In genomic region chr3:183370391-183370790, GRCh38 we compare ENCODE assay signal across 19 cellular contexts. TPM values are rescaled to one million over a fixed set of nuclear protein-coding genes. Genes with fewer than 3 reads are reported as not detected.
DNase-seq lines count a peak whose midpoint lies in the region; ATAC-seq and TF ChIP-seq lines count a peak whose summit lies in the region.
"Had no signal": no experiment of that assay in that cellular context is flagged by ENCODE, and none has a peak within 500 bp of the region (broad histone marks: within the 10 kb centered on the region; RNA-seq: fewer than 3 reads in every experiment).

No MANE protein-coding gene starts in this region.

- no peak overlapping the region for H3K9ac ChIP-seq in trophoblast cell (ENCODE audit: low read length)
- H3K9ac ChIP-seq: KMS-11 had no signal

- 87 to 94% methylated on average over 4 of the region's 4 CpGs for WGBS in esophagus, 2 donors
- WGBS in trophoblast cell (ENCODE audit: extremely low coverage, insufficient coverage, insufficient read length) = no CpG with 5 or more reads among the region's 4 CpGs

- H3K79me1 ChIP-seq in trophoblast cell (ENCODE audit: low read length) = peaks cover 1% of the 10 kb centered on the region

- no peaks in the 10 kb centered on the region for H3K27me3 ChIP-seq in esophagus (ENCODE audit: control insufficient read depth in 1 of 2, insufficient read depth in 2 of 2, low read length in 2 of 2)
- no peaks in the 10 kb centered on the region for H3K27me3 ChIP-seq in trophoblast cell (ENCODE audit: insufficient read depth, low read length)
- H3K27me3 ChIP-seq: right lobe of liver, uterus had no signal

- POLR2A ChIA-PET in RWPE1 (lab: Yijun Ruan, JAX; ENCODE audit: low non-redundant PET) = no interaction called here

- H3K14ac ChIP-seq in trophoblast cell (ENCODE audit: low read length) = no peak overlapping the region

- no peak overlapping the region for H2AFZ ChIP-seq in trophoblast cell (ENCODE audit: insufficient read depth, low read length, poor library complexity)

- H4K12ac ChIP-seq in trophoblast cell (ENCODE audit: low read depth, low read length) = no peak overlapping the region

- ATAC-seq in GM18858 (IDR thresholded peaks at IDR 0.05; ENCODE audit: unreplicated experiment) (no peak), HG03442 (IDR thresholded peaks at IDR 0.05; ENCODE audit: unreplicated experiment) (no peak)
- ATAC-seq: effector memory CD8-positive, alpha-beta T cell had no signal

- H3K36me3 ChIP-seq in esophagus (ENCODE audit: control insufficient read depth in 2 of 2, insufficient read depth in 2 of 2, low read length in 1 of 2) (no peaks in the 10 kb centered on the region), trophoblast cell (ENCODE audit: control insufficient read depth in 1 of 2, insufficient read depth in 2 of 2, low read length in 2 of 2) (no peaks in the 10 kb centered on the region)
- H3K36me3 ChIP-seq: right lobe of liver, uterus had no signal

- H3K4me2 ChIP-seq in trophoblast cell (ENCODE audit: low read length) = no peak overlapping the region
- H3K4me2 ChIP-seq: KMS-11 had no signal

- H3K4me3 ChIP-seq in esophagus (ENCODE audit: low read depth in 1 of 2, low read length in 2 of 2) (no peak overlapping the region), trophoblast cell (ENCODE audit: low read depth, low read length) (no peak overlapping the region), coronary artery (no peak overlapping the region)
- H3K4me3 ChIP-seq: right lobe of liver, uterus had no signal

- CTCF ChIA-PET in RWPE1 (lab: Yijun Ruan, JAX) = interaction anchor here (1.2 kb wide), 1 partner anchor 12 kb away, joined by 4 read pairs; no protein-coding TSS in a partner anchor

- H2BK5ac ChIP-seq in trophoblast cell (ENCODE audit: low read depth, low read length, poor library complexity) = no peak overlapping the region

- H3K23ac ChIP-seq in trophoblast cell (ENCODE audit: low read length) = no peak overlapping the region

- peak overlapping the region; percentile 15 for H2BK12ac ChIP-seq in trophoblast cell (ENCODE audit: low read length)

- H3K18ac ChIP-seq in trophoblast cell (ENCODE audit: low read length) = no peak overlapping the region

- H2AK5ac ChIP-seq in trophoblast cell (ENCODE audit: low read length) = no peak overlapping the region

- H3K79me2 ChIP-seq in trophoblast cell (ENCODE audit: control insufficient read depth, insufficient read depth, low read length, poor library complexity) = no peaks in the 10 kb centered on the region

- H3K27ac ChIP-seq in RWPE1 = peak overlapping the region; percentile 94
- peak overlapping the region; percentile 67 to 68 for H3K27ac ChIP-seq in esophagus (ENCODE audit: low read depth in 2 of 2, low read length in 1 of 2)
- H3K27ac ChIP-seq in trophoblast cell (ENCODE audit: low read depth, low read length) = no peak overlapping the region
- H3K27ac ChIP-seq in coronary artery = peak overlapping the region in 1 of 2 donors; percentile 7
- H3K27ac ChIP-seq: C4-2B, KMS-11, right lobe of liver, uterus had no signal

- peak overlapping the region; percentile 80 for H4K91ac ChIP-seq in trophoblast cell (ENCODE audit: low read depth, low read length)

- no peak for TF ChIP-seq CTCF in RWPE1 (conservative IDR thresholded peaks at IDR 0.05; ENCODE audit: low read depth)
- TF ChIP-seq CTCF in coronary artery (IDR thresholded peaks at IDR 0.05) = no peak

- H2BK120ac ChIP-seq in trophoblast cell (ENCODE audit: insufficient read depth, low read length, poor library complexity) = peak overlapping the region; percentile 25

- H3K4me1 ChIP-seq in esophagus (ENCODE audit: control insufficient read depth in 2 of 2, insufficient read depth in 2 of 2, low read length in 1 of 2) (no peaks in the 10 kb centered on the region), trophoblast cell (ENCODE audit: control insufficient read depth in 1 of 2, insufficient read depth in 2 of 2, low read length in 2 of 2) (no peaks in the 10 kb centered on the region)
- H3K4me1 ChIP-seq: right lobe of liver, uterus had no signal

- no peak overlapping the region for H3K4ac ChIP-seq in trophoblast cell (ENCODE audit: low read depth, low read length)

- DNase-seq in GM03348 (ENCODE audit: low spot score) = peak; percentile 12
- DNase-seq in RWPE1 (ENCODE audit: low spot score) = peak; percentile 23
- no peak for DNase-seq in trophoblast cell
- no peak for DNase-seq in OCI-M2 (lab: John Stamatoyannopoulos, UW; ENCODE audit: unreplicated experiment)
- DNase-seq in coronary artery (ENCODE audit: low spot score) = no peak
- DNase-seq: effector memory CD8-positive, alpha-beta T cell; GDM1; NCI-H187 treated with DMSO at 0.1 percent for 48 hours; NCI-H526 treated with DMSO at 0.1 percent for 48 hours; nephron progenitor cell; right lobe of liver; stimulated activated naive B cell treated with anti-CD40 and anti-IgM and Interleukin-4, amounts not matched to agents 10 μg/mL and 1 μg/mL and 100 μg/mL, for 72 hours; T-helper 9 cell; uterus had no signal

- H4K8ac ChIP-seq in trophoblast cell (ENCODE audit: low read depth, low read length) = no peak overlapping the region

- H3K9me3 ChIP-seq in esophagus (ENCODE audit: control insufficient read depth in 2 of 2, insufficient read depth in 1 of 2, low read depth in 1 of 2, low read length in 1 of 2) = no peaks in the 10 kb centered on the region
- no peaks in the 10 kb centered on the region for H3K9me3 ChIP-seq in trophoblast cell (ENCODE audit: insufficient read depth, low read depth, low read length)
- H3K9me3 ChIP-seq: right lobe of liver, uterus had no signal

RNA-seq across cellular contexts. Expression of gene MCF2L2, which starts 58.0 kb away (rescaled TPM):
- polyA plus RNA-seq in esophagus = under 1 TPM; 0.21 to 0.26 TPM
- polyA plus RNA-seq in trophoblast cell (2013) = 0.18 and 0.29 TPM in 2 replicates

Comparison
In these comparisons a context has a peak if more than half of its experiments do, and no peak if none do; other contexts are left out.
1. DNase-seq: peak in GM03348 (single experiment) and RWPE1 (single experiment); none in trophoblast cell (0 of 2), OCI-M2 (single experiment) and coronary artery (single experiment).